In genomic region chr12:42090899-42091298, GRCh38 we compare ENCODE assay signal across 15 cellular contexts. TPM values are rescaled to one million over a fixed set of nuclear protein-coding genes. Genes with fewer than 3 reads are reported as not detected.
DNase-seq lines count a peak whose midpoint lies in the region; ATAC-seq, FAIRE-seq and TF ChIP-seq lines count a peak whose summit lies in the region.
"Had no signal": no experiment of that assay in that cellular context is flagged by ENCODE, and none has a peak within 500 bp of the region (broad histone marks: within the 10 kb centered on the region; RNA-seq: fewer than 3 reads in every experiment).

No MANE protein-coding gene starts in this region.

- no peaks in the 10 kb centered on the region for H3K27me3 ChIP-seq in HCT116 (ENCODE audit: insufficient read depth, low read length)
- H3K27me3 ChIP-seq: esophagus squamous epithelium, upper lobe of left lung had no signal

- intact Hi-C loops in HCT116 (cut with micrococcal nuclease), result no loop called here
- intact Hi-C loops in Right ventricle myocardium superior (cut with DNase I), result no loop called here

- in situ Hi-C loops in astrocyte of the cerebellum (cut with HindIII; ENCODE audit: low sequenced_read_pairs), result no loop called here

- no peak for ATAC-seq in HCT116
- no peak for ATAC-seq in Right ventricle myocardium superior (ENCODE audit: poor library complexity)
- ATAC-seq: A549 had no signal

- TF ChIP-seq CTCF in HCT116 (IDR thresholded peaks at IDR 0.05 in 2 of 3, conservative IDR thresholded peaks at IDR 0.05 in 1 of 3; ENCODE audit: borderline replicate concordance in 1 of 3, insufficient read depth in 1 of 3, low read depth in 2 of 3, low read length in 2 of 3), result no peak
- TF ChIP-seq CTCF in astrocyte of the cerebellum (IDR thresholded peaks at IDR 0.05; ENCODE audit: low read depth, low read length, missing control alignments), result no peak

- FAIRE-seq in A204.1 (lab: Jason Lieb, UNC), result peak; percentile 9
- FAIRE-seq: A549 had no signal

- H3K9me2 ChIP-seq in HCT116 (ENCODE audit: insufficient read depth), result no peaks in the 10 kb centered on the region

- no peak overlapping the region for H3K27ac ChIP-seq in HCT116 (ENCODE audit: low read depth, low read length)
- H3K27ac ChIP-seq: A549, esophagus squamous epithelium, KMS-11, upper lobe of left lung had no signal

- no peak overlapping the region for H2AFZ ChIP-seq in HCT116 (ENCODE audit: low read depth, low read length, poor library complexity, severe bottlenecking)

- BruUV-seq in HCT116 (replicated peaks; lab: Mats Ljungman, UMichigan), result no TSS peak

- no peaks in the 10 kb centered on the region; the same call in none of the 2 replicates for H3K79me2 ChIP-seq in HCT116 (ENCODE audit: insufficient read depth, low read length)

- RAD21 ChIA-PET in HCT116 (lab: Charles Lee; ENCODE audit: low non-redundant PET in 1 of 2, low total read pairs in 2 of 2, uncharacterized antibody in 2 of 2, unreplicated experiment in 2 of 2), result no interaction called here

- H3K9ac ChIP-seq in HCT116 (ENCODE audit: low read length), result no peak overlapping the region
- H3K9ac ChIP-seq: KMS-11 had no signal

- H3K36me3 ChIP-seq in HCT116 (ENCODE audit: control insufficient read depth in 1 of 2, insufficient read depth in 2 of 2, low read length in 2 of 2), result no peaks in the 10 kb centered on the region; a peak in 1 of 4 replicates

- DNase-seq in HCT116 (ENCODE audit: low read depth, low spot score) (no peak), astrocyte of the cerebellum (ENCODE audit: low read depth) (peak; percentile 23), glomerular endothelial cell (ENCODE audit: extremely low read depth, low read depth, low spot score) (peak; percentile 34), middle frontal gyrus (ENCODE audit: extremely low spot score, low spot score) (no peak), NCI-H510A treated with DMSO at 0.1 percent for 48 hours (lab: John Stamatoyannopoulos, UW) (no peak), NOMO-1 treated with dmso at 0.1 percent for 144 hours (lab: John Stamatoyannopoulos, UW; ENCODE audit: unreplicated experiment) (no peak), Right ventricle myocardium superior (no peak)
- DNase-seq: activated CD4-positive, alpha-beta T cell treated with anti-CD3 and anti-CD28 coated beads, Interleukin-2, amount 10 ng/mL, durations not matched to agents 7 days and 5 days; DMS79 treated with DMSO at 0.1 percent for 48 hours; esophagus squamous epithelium; NCI-H2029; upper lobe of left lung had no signal

- POLR2A ChIA-PET in HCT116 (lab: Charles Lee), result no interaction called here

- H3K9me3 ChIP-seq in HCT116 (ENCODE audit: control insufficient read depth in 1 of 2, insufficient read depth in 1 of 2, low read depth in 1 of 2, low read length in 2 of 2), result no peaks in the 10 kb centered on the region
- H3K9me3 ChIP-seq: A549, esophagus squamous epithelium, upper lobe of left lung had no signal

- no peaks in the 10 kb centered on the region; the same call in 1 of the 2 replicates for H4K20me1 ChIP-seq in HCT116 (ENCODE audit: insufficient read depth)

- H3K4me1 ChIP-seq in HCT116 (ENCODE audit: control insufficient read depth in 1 of 2, insufficient read depth in 2 of 2, low read length in 2 of 2), result peaks cover 15 to 38% of the 10 kb centered on the region in 2 experiments
- H3K4me1 ChIP-seq: esophagus squamous epithelium, upper lobe of left lung had no signal

- CTCF ChIA-PET in HCT116 (lab: Charles Lee), result no interaction called here

- no peak overlapping the region for H3K4me3 ChIP-seq in HCT116 (replicated peaks in 1 of 2; ENCODE audit: low read depth in 1 of 2, low read length in 2 of 2)
- H3K4me3 ChIP-seq in astrocyte of the cerebellum (ENCODE audit: low read depth, low read length), result no peak overlapping the region
- H3K4me3 ChIP-seq: A549, esophagus squamous epithelium, upper lobe of left lung had no signal

- TF ChIP-seq RAD21 in HCT116 (IDR thresholded peaks at IDR 0.05; ENCODE audit: low read depth), result no peak

- H3K4me2 ChIP-seq in HCT116 (ENCODE audit: low read length), result peak overlapping the region; percentile 34
- H3K4me2 ChIP-seq: A549, KMS-11 had no signal

- no peak for TF ChIP-seq POLR2A in HCT116 (IDR thresholded peaks at IDR 0.05; ENCODE audit: borderline replicate concordance, extremely low read depth, insufficient read depth, insufficient read length)

TF ChIP-seq in HCT116, 20 proteins besides CTCF, POLR2A, EP300 and RAD21:
- no peak for TF ChIP-seq EZH2 (IDR thresholded peaks at IDR 0.05)
- TF ChIP-seq FOSL1 (IDR thresholded peaks at IDR 0.05; ENCODE audit: low read depth), result peak; percentile 26; the same call in 1 of the 2 replicates

RNA-seq across cellular contexts. Expression of gene GXYLT1, which starts 53.8 kb away (rescaled TPM):
- 9.0 TPM for total RNA-seq in HCT116 (2021; ENCODE audit: unreplicated experiment)
- 1.6 and 2.4 TPM in 2 replicates for polyA plus RNA-seq in HCT116 (2012)
- 17.7 and 25.7 TPM in 2 replicates for total RNA-seq in glomerular endothelial cell
- total RNA-seq in Right ventricle myocardium superior, result 4.3 TPM

Comparison
In these comparisons a context has a peak if more than half of its experiments do, and no peak if none do; other contexts are left out.
1. DNase-seq: peak in astrocyte of the cerebellum (single experiment) and glomerular endothelial cell (single experiment); none in HCT116 (single experiment), middle frontal gyrus (single experiment), NCI-H510A treated with DMSO at 0.1 percent for 48 hours (single experiment), NOMO-1 treated with dmso at 0.1 percent for 144 hours (single experiment) and Right ventricle myocardium superior (single experiment).